1 cellular context compared by ENCODE assay signal in the genomic region with DNA sequence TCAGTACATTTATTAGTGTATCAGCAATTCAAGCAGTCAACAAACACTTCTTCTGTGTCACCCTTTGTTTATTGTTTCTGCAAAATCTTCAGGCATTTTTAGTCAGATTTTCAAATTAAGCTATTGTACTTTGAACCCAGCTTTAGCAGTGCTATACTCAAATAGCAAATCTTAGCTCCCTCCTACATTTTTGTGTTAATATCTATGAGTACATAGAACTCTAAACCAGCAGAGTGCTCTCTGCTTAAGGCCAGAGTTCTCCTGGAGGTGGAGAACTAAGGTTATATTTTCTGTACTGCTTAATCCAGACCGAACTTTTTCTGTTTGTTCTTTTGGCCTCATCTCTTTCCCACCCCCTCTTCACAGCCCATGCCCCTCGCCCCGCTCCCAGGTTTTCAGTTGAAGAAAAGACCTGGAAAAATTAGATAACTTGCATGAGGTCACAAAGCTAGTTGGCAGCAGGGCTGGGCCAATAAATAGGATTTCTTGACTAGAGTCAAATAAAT.
TF ChIP-seq lines count a peak whose summit lies in the region.

No MANE protein-coding gene starts in this region.

TF ChIP-seq in HepG2, 621 proteins besides CTCF, POLR2A, EP300 and RAD21 (continued from another document):
- TF ChIP-seq GMEB2 (CRISPR knock-in tag; IDR thresholded peaks at IDR 0.05; ENCODE audit: low read depth) (no peak), ATF7 (IDR thresholded peaks at IDR 0.05) (no peak), ATF7 (CRISPR knock-in tag; IDR thresholded peaks at IDR 0.05) (no peak), SOX6 (IDR thresholded peaks at IDR 0.05) (no peak), SOX6 (CRISPR knock-in tag; IDR thresholded peaks at IDR 0.05) (peak; percentile 63; the same call in 1 of the 2 replicates), MLLT10 (CRISPR knock-in tag; IDR thresholded peaks at IDR 0.05) (no peak), GLMP (CRISPR knock-in tag; IDR thresholded peaks at IDR 0.05; ENCODE audit: borderline replicate concordance) (no peak), ZNF616 (CRISPR knock-in tag; IDR thresholded peaks at IDR 0.05; ENCODE audit: low read depth) (no peak), ZNF362 (CRISPR knock-in tag; IDR thresholded peaks at IDR 0.05; ENCODE audit: borderline replicate concordance) (no peak), ATM (IDR thresholded peaks at IDR 0.05; ENCODE audit: borderline replicate concordance) (no peak), ZNF878 (CRISPR knock-in tag; IDR thresholded peaks at IDR 0.05) (no peak), ZNF781 (CRISPR knock-in tag; IDR thresholded peaks at IDR 0.05; ENCODE audit: borderline replicate concordance, not compliant biosample characterization) (no peak), HNF4A (CRISPR knock-in tag; IDR thresholded peaks at IDR 0.05) (peak; percentile 73), ZNF446 (CRISPR knock-in tag; IDR thresholded peaks at IDR 0.05) (no peak), ZSCAN30 (CRISPR knock-in tag; IDR thresholded peaks at IDR 0.05) (no peak), CBX2 (IDR thresholded peaks at IDR 0.05; ENCODE audit: low read depth, low read length) (no peak), CBX2 (CRISPR knock-in tag; IDR thresholded peaks at IDR 0.05; ENCODE audit: low read depth) (no peak), BRD4 (CRISPR knock-in tag; IDR thresholded peaks at IDR 0.05) (no peak), MED1 (CRISPR knock-in tag; IDR thresholded peaks at IDR 0.05) (no peak), ZNF790 (CRISPR knock-in tag; IDR thresholded peaks at IDR 0.05; ENCODE audit: borderline replicate concordance) (no peak), FOSL1 (CRISPR knock-in tag; IDR thresholded peaks at IDR 0.05; ENCODE audit: borderline replicate concordance) (no peak), ARNTL (CRISPR knock-in tag; IDR thresholded peaks at IDR 0.05) (no peak), MEIS1 (CRISPR knock-in tag; IDR thresholded peaks at IDR 0.05; ENCODE audit: borderline replicate concordance) (no peak), SIX1 (CRISPR knock-in tag; IDR thresholded peaks at IDR 0.05; ENCODE audit: borderline replicate concordance) (no peak), FOXP1 (IDR thresholded peaks at IDR 0.05) (no peak), FOXP1 (CRISPR knock-in tag; IDR thresholded peaks at IDR 0.05) (peak; percentile 31; the same call in 1 of the 2 replicates), RXRA (CRISPR knock-in tag; IDR thresholded peaks at IDR 0.05) (no peak)
- TF ChIP-seq, protein P1, sequence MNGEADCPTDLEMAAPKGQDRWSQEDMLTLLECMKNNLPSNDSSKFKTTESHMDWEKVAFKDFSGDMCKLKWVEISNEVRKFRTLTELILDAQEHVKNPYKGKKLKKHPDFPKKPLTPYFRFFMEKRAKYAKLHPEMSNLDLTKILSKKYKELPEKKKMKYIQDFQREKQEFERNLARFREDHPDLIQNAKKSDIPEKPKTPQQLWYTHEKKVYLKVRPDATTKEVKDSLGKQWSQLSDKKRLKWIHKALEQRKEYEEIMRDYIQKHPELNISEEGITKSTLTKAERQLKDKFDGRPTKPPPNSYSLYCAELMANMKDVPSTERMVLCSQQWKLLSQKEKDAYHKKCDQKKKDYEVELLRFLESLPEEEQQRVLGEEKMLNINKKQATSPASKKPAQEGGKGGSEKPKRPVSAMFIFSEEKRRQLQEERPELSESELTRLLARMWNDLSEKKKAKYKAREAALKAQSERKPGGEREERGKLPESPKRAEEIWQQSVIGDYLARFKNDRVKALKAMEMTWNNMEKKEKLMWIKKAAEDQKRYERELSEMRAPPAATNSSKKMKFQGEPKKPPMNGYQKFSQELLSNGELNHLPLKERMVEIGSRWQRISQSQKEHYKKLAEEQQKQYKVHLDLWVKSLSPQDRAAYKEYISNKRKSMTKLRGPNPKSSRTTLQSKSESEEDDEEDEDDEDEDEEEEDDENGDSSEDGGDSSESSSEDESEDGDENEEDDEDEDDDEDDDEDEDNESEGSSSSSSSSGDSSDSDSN (CRISPR knock-in tag; IDR thresholded peaks at IDR 0.05) = no peak
- TF ChIP-seq, protein P2, sequence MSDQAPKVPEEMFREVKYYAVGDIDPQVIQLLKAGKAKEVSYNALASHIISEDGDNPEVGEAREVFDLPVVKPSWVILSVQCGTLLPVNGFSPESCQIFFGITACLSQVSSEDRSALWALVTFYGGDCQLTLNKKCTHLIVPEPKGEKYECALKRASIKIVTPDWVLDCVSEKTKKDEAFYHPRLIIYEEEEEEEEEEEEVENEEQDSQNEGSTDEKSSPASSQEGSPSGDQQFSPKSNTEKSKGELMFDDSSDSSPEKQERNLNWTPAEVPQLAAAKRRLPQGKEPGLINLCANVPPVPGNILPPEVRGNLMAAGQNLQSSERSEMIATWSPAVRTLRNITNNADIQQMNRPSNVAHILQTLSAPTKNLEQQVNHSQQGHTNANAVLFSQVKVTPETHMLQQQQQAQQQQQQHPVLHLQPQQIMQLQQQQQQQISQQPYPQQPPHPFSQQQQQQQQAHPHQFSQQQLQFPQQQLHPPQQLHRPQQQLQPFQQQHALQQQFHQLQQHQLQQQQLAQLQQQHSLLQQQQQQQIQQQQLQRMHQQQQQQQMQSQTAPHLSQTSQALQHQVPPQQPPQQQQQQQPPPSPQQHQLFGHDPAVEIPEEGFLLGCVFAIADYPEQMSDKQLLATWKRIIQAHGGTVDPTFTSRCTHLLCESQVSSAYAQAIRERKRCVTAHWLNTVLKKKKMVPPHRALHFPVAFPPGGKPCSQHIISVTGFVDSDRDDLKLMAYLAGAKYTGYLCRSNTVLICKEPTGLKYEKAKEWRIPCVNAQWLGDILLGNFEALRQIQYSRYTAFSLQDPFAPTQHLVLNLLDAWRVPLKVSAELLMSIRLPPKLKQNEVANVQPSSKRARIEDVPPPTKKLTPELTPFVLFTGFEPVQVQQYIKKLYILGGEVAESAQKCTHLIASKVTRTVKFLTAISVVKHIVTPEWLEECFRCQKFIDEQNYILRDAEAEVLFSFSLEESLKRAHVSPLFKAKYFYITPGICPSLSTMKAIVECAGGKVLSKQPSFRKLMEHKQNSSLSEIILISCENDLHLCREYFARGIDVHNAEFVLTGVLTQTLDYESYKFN (CRISPR knock-in tag; conservative IDR thresholded peaks at IDR 0.05) = peak; percentile 67
- TF ChIP-seq, protein P3, sequence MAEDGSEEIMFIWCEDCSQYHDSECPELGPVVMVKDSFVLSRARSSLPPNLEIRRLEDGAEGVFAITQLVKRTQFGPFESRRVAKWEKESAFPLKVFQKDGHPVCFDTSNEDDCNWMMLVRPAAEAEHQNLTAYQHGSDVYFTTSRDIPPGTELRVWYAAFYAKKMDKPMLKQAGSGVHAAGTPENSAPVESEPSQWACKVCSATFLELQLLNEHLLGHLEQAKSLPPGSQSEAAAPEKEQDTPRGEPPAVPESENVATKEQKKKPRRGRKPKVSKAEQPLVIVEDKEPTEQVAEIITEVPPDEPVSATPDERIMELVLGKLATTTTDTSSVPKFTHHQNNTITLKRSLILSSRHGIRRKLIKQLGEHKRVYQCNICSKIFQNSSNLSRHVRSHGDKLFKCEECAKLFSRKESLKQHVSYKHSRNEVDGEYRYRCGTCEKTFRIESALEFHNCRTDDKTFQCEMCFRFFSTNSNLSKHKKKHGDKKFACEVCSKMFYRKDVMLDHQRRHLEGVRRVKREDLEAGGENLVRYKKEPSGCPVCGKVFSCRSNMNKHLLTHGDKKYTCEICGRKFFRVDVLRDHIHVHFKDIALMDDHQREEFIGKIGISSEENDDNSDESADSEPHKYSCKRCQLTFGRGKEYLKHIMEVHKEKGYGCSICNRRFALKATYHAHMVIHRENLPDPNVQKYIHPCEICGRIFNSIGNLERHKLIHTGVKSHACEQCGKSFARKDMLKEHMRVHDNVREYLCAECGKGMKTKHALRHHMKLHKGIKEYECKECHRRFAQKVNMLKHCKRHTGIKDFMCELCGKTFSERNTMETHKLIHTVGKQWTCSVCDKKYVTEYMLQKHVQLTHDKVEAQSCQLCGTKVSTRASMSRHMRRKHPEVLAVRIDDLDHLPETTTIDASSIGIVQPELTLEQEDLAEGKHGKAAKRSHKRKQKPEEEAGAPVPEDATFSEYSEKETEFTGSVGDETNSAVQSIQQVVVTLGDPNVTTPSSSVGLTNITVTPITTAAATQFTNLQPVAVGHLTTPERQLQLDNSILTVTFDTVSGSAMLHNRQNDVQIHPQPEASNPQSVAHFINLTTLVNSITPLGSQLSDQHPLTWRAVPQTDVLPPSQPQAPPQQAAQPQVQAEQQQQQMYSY (CRISPR knock-in tag; IDR thresholded peaks at IDR 0.05) = peak; percentile 90
- TF ChIP-seq, protein P4, sequence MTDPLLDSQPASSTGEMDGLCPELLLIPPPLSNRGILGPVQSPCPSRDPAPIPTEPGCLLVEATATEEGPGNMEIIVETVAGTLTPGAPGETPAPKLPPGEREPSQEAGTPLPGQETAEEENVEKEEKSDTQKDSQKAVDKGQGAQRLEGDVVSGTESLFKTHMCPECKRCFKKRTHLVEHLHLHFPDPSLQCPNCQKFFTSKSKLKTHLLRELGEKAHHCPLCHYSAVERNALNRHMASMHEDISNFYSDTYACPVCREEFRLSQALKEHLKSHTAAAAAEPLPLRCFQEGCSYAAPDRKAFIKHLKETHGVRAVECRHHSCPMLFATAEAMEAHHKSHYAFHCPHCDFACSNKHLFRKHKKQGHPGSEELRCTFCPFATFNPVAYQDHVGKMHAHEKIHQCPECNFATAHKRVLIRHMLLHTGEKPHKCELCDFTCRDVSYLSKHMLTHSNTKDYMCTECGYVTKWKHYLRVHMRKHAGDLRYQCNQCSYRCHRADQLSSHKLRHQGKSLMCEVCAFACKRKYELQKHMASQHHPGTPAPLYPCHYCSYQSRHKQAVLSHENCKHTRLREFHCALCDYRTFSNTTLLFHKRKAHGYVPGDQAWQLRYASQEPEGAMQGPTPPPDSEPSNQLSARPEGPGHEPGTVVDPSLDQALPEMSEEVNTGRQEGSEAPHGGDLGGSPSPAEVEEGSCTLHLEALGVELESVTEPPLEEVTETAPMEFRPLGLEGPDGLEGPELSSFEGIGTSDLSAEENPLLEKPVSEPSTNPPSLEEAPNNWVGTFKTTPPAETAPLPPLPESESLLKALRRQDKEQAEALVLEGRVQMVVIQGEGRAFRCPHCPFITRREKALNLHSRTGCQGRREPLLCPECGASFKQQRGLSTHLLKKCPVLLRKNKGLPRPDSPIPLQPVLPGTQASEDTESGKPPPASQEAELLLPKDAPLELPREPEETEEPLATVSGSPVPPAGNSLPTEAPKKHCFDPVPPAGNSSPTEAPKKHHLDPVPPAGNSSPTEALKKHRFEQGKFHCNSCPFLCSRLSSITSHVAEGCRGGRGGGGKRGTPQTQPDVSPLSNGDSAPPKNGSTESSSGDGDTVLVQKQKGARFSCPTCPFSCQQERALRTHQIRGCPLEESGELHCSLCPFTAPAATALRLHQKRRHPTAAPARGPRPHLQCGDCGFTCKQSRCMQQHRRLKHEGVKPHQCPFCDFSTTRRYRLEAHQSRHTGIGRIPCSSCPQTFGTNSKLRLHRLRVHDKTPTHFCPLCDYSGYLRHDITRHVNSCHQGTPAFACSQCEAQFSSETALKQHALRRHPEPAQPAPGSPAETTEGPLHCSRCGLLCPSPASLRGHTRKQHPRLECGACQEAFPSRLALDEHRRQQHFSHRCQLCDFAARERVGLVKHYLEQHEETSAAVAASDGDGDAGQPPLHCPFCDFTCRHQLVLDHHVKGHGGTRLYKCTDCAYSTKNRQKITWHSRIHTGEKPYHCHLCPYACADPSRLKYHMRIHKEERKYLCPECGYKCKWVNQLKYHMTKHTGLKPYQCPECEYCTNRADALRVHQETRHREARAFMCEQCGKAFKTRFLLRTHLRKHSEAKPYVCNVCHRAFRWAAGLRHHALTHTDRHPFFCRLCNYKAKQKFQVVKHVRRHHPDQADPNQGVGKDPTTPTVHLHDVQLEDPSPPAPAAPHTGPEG (CRISPR knock-in tag; IDR thresholded peaks at IDR 0.05) = no peak
